ENCODE assay signal across 11 cellular contexts in genomic region chr2:54755641-54756326, GRCh38. TPM values are rescaled to one million over a fixed set of nuclear protein-coding genes. Genes with fewer than 3 reads are reported as not detected.
DNase-seq lines count a peak whose midpoint lies in the region; ATAC-seq, FAIRE-seq and TF ChIP-seq lines count a peak whose summit lies in the region.
"Had no signal": no experiment of that assay in that cellular context is flagged by ENCODE, and none has a peak within 500 bp of the region (broad histone marks: within the 10 kb centered on the region; RNA-seq: fewer than 3 reads in every experiment).

No MANE protein-coding gene starts in this region.

- H3K4me1 ChIP-seq in KMS-11 (ENCODE audit: low read depth, poor library complexity, severe bottlenecking) (peaks cover 69% of the 10 kb centered on the region), pancreas (no peaks in the 10 kb centered on the region)

- DNase-seq in NCI-H510A treated with DMSO at 0.1 percent for 48 hours (lab: John Stamatoyannopoulos, UW) (peak; percentile 16), NCI-H510A (lab: John Stamatoyannopoulos, UW) (no peak), DMS79 (lab: John Stamatoyannopoulos, UW) (no peak), pancreas (no peak), HTR-8/SVneo (ENCODE audit: insufficient read length, low spot score) (no peak)

- intact Hi-C loops in pancreas (cut with DNase I): no loop called here

- ATAC-seq in HG02610 (IDR thresholded peaks at IDR 0.05; ENCODE audit: unreplicated experiment): peak; percentile 66
- no peak for ATAC-seq in pancreas

- 73% methylated on average over 9 of the region's 9 CpGs for WGBS in pancreas, 2 donors

- FAIRE-seq in pancreas (lab: Jason Lieb, UNC): no peak
- FAIRE-seq in HTR-8/SVneo (lab: Jason Lieb, UNC): no peak
- FAIRE-seq: astrocyte had no signal

- peak overlapping the region; percentile 70 for H3K9ac ChIP-seq in KMS-11

- H3K4me1 Mint-ChIP-seq in nephron: peaks cover 14% of the 10 kb centered on the region

- no peaks in the 10 kb centered on the region for H3K9me3 ChIP-seq in pancreas

- peak overlapping the region; percentile 97 for H3K4me2 ChIP-seq in KMS-11

- no peaks in the 10 kb centered on the region for H3K27me3 Mint-ChIP-seq in nephron (ENCODE audit: low read depth)
- H3K27me3 Mint-ChIP-seq: stimulated activated naive CD8-positive, alpha-beta T cell treated with anti-CD3 and anti-CD28 coated beads, Interleukin-15, Interleukin-2, amounts not matched to agents 100 ng/mL and 50 ng/mL, for 24 hours had no signal

- peak overlapping the region in 2 of 3 experiments; percentile 9 to 35 for H3K27ac Mint-ChIP-seq in nephron
- H3K27ac Mint-ChIP-seq: stimulated activated naive CD8-positive, alpha-beta T cell treated with anti-CD3 and anti-CD28 coated beads, Interleukin-15, Interleukin-2, amounts not matched to agents 100 ng/mL and 50 ng/mL, for 24 hours had no signal

- no peaks in the 10 kb centered on the region for H3K9me3 Mint-ChIP-seq in nephron
- H3K9me3 Mint-ChIP-seq: stimulated activated naive CD8-positive, alpha-beta T cell treated with anti-CD3 and anti-CD28 coated beads, Interleukin-15, Interleukin-2, amounts not matched to agents 100 ng/mL and 50 ng/mL, for 24 hours had no signal

- H3K79me2 ChIP-seq in KMS-11 (ENCODE audit: insufficient read depth, low read depth): no peaks in the 10 kb centered on the region

- no peak overlapping the region for H3K4me3 Mint-ChIP-seq in nephron
- H3K4me3 Mint-ChIP-seq: stimulated activated naive CD8-positive, alpha-beta T cell treated with anti-CD3 and anti-CD28 coated beads, Interleukin-15, Interleukin-2, amounts not matched to agents 100 ng/mL and 50 ng/mL, for 24 hours had no signal

- TF ChIP-seq CTCF in KMS-11 (conservative IDR thresholded peaks at IDR 0.05; ENCODE audit: low read depth, low read length) (no peak; the same call in 1 of the 2 replicates), nephron (IDR thresholded peaks at IDR 0.05; ENCODE audit: unreplicated experiment in 3 of 3) (no peak), pancreas (IDR thresholded peaks at IDR 0.05) (no peak)

- H3K4me3 ChIP-seq in KMS-11 (IDR thresholded peaks at IDR 0.05; ENCODE audit: insufficient read depth, low read depth, low read length) (peak overlapping the region; percentile 48), pancreas (no peak overlapping the region)

- peak overlapping the region; percentile 91 for H3K27ac ChIP-seq in KMS-11
- no peak overlapping the region for H3K27ac ChIP-seq in pancreas
- H3K27ac ChIP-seq: HL-60 had no signal

- H3K27me3 ChIP-seq in KMS-11 (ENCODE audit: insufficient read depth, low read depth): no peaks in the 10 kb centered on the region
- no peaks in the 10 kb centered on the region for H3K27me3 ChIP-seq in pancreas

- H3K36me3 ChIP-seq in KMS-11 (ENCODE audit: insufficient read depth) (no peaks in the 10 kb centered on the region), pancreas (no peaks in the 10 kb centered on the region)

- peak overlapping the region; percentile 76 for H2AFZ ChIP-seq in KMS-11 (ENCODE audit: low read depth)

- H4K20me1 ChIP-seq in KMS-11 (ENCODE audit: insufficient read depth): no peaks in the 10 kb centered on the region

- no peaks in the 10 kb centered on the region for H3K36me3 Mint-ChIP-seq in nephron (ENCODE audit: low read depth)

RNA-seq across cellular contexts. Expression of gene EML6, which starts 32.3 kb away (rescaled TPM):
- 1 to 10 TPM; 1.2 to 2.9 (median 2.1) TPM for total RNA-seq in pancreas
- 1 to 10 TPM; 2.3 to 4.9 TPM for polyA plus RNA-seq in pancreas
